Comparison of ENCODE assay signal across 8 cellular contexts in genomic region chr1:209335090-209335692, GRCh38.
DNase-seq lines count a peak whose midpoint lies in the region; ATAC-seq and TF ChIP-seq lines count a peak whose summit lies in the region.

No MANE protein-coding gene starts in this region.

- H3K27me3 ChIP-seq in body of pancreas, result no peaks in the 10 kb centered on the region
- H3K27me3 ChIP-seq in aorta (ENCODE audit: control insufficient read depth in 1 of 2, insufficient read depth in 2 of 2, low read length in 1 of 2), result no peaks in the 10 kb centered on the region

- DNase-seq in AG10803 (ENCODE audit: low read depth), result peak; percentile 25
- DNase-seq in ELR (ENCODE audit: low read depth), result peak; percentile 58
- DNase-seq in HCEC 1CT, result peak; percentile 33
- peak; percentile 31 for DNase-seq in M059J (ENCODE audit: low read depth)
- DNase-seq in body of pancreas, result peak; percentile 19 to 47 (median 28)
- DNase-seq in medulla oblongata (ENCODE audit: extremely low spot score), result peak; percentile 30
- DNase-seq in T-helper 2 cell treated with Interferon-gamma antibody and Interleukin-4, amounts not matched to agents 5 μg/mL and 100 μg/mL, for 36 hours (ENCODE audit: low spot score), result no peak
- DNase-seq in aorta, result no peak

- H3K27ac ChIP-seq in body of pancreas (no peak overlapping the region), aorta (ENCODE audit: low read depth in 1 of 2, low read length in 2 of 2) (no peak overlapping the region)

- H3K4me1 Mint-ChIP-seq in T-helper 2 cell treated with Interferon-gamma antibody and Interleukin-4, amounts not matched to agents 5 μg/mL and 100 μg/mL, for 36 hours (ENCODE audit: low read depth), result no peaks in the 10 kb centered on the region

- peaks cover 2% of the 10 kb centered on the region for H3K27me3 Mint-ChIP-seq in T-helper 2 cell treated with Interferon-gamma antibody and Interleukin-4, amounts not matched to agents 5 μg/mL and 100 μg/mL, for 36 hours (ENCODE audit: low read depth)

- no peak for TF ChIP-seq POLR2A in body of pancreas (IDR thresholded peaks at IDR 0.05)

- H3K4me3 ChIP-seq in AG10803 (ENCODE audit: low read length), result no peak overlapping the region
- no peak overlapping the region for H3K4me3 ChIP-seq in body of pancreas
- H3K4me3 ChIP-seq in aorta (ENCODE audit: low read length in 2 of 2), result no peak overlapping the region

- WGBS in body of pancreas, 2 donors, result 21 to 24% methylated on average over 3 of the region's 3 CpGs
- WGBS in aorta, 2 donors, result 20 to 23% methylated on average over 3 of the region's 3 CpGs

- H3K9me3 Mint-ChIP-seq in T-helper 2 cell treated with Interferon-gamma antibody and Interleukin-4, amounts not matched to agents 5 μg/mL and 100 μg/mL, for 36 hours, result no peaks in the 10 kb centered on the region

- H3K27ac Mint-ChIP-seq in T-helper 2 cell treated with Interferon-gamma antibody and Interleukin-4, amounts not matched to agents 5 μg/mL and 100 μg/mL, for 36 hours, result no peak overlapping the region

- no peaks in the 10 kb centered on the region for H3K36me3 Mint-ChIP-seq in T-helper 2 cell treated with Interferon-gamma antibody and Interleukin-4, amounts not matched to agents 5 μg/mL and 100 μg/mL, for 36 hours (ENCODE audit: low read depth)

- TF ChIP-seq CTCF in AG10803 (conservative IDR thresholded peaks at IDR 0.05; ENCODE audit: low read length) (peak; percentile 87), body of pancreas (IDR thresholded peaks at IDR 0.05) (peak; percentile 32 to 68 (median 48))

- H3K9me3 ChIP-seq in body of pancreas, result no peaks in the 10 kb centered on the region
- no peaks in the 10 kb centered on the region for H3K9me3 ChIP-seq in aorta (ENCODE audit: control insufficient read depth, low read length)

- H3K4me1 ChIP-seq in body of pancreas (no peaks in the 10 kb centered on the region), aorta (ENCODE audit: control insufficient read depth in 1 of 2, insufficient read depth in 2 of 2, low read length in 2 of 2) (no peaks in the 10 kb centered on the region)

- no peaks in the 10 kb centered on the region for H3K36me3 ChIP-seq in body of pancreas (replicated peaks in 1 of 2; ENCODE audit: insufficient read depth in 1 of 2, low read depth in 2 of 2)
- H3K36me3 ChIP-seq in aorta (ENCODE audit: control insufficient read depth in 1 of 2, insufficient read depth in 2 of 2, low read length in 1 of 2), result no peaks in the 10 kb centered on the region

- intact Hi-C loops in body of pancreas (cut with DNase I) (no loop called here), aorta (cut with DNase I) (no loop called here)

- no peak for ATAC-seq in body of pancreas
- no peak for ATAC-seq in aorta (ENCODE audit: low FRiP score)

- no peak overlapping the region for H3K4me3 Mint-ChIP-seq in T-helper 2 cell treated with Interferon-gamma antibody and Interleukin-4, amounts not matched to agents 5 μg/mL and 100 μg/mL, for 36 hours

Comparison
In these comparisons a context has a peak if more than half of its experiments do, and no peak if none do; other contexts are left out.
1. DNase-seq: peak in AG10803 (single experiment), ELR (single experiment), HCEC 1CT (single experiment), M059J (single experiment), body of pancreas (4 of 4) and medulla oblongata (single experiment); none in T-helper 2 cell treated with Interferon-gamma antibody and Interleukin-4, amounts not matched to agents 5 μg/mL and 100 μg/mL, for 36 hours (single experiment) and aorta (0 of 2).